In genomic region chrX:23114256-23114655, GRCh38 we compare ENCODE assay signal across 21 cellular contexts.
DNase-seq lines count a peak whose midpoint lies in the region; ATAC-seq, FAIRE-seq and TF ChIP-seq lines count a peak whose summit lies in the region.
"Had no signal": no experiment of that assay in that cellular context is flagged by ENCODE, and none has a peak within 500 bp of the region (broad histone marks: within the 10 kb centered on the region; RNA-seq: fewer than 3 reads in every experiment).

No MANE protein-coding gene starts in this region.

- in situ Hi-C loops in K562 (cut with MboI) = no loop called here

- POLR2A ChIA-PET in K562 (lab: Yijun Ruan, JAX) = no interaction called here

- H3K9me1 ChIP-seq in K562 (ENCODE audit: control insufficient read depth, insufficient read depth, low read length) = no peaks in the 10 kb centered on the region

- H3K9me3 Mint-ChIP-seq in progenitor cell of endocrine pancreas (ENCODE audit: low read depth) = peaks cover 5% of the 10 kb centered on the region

- no peaks in the 10 kb centered on the region for H3K4me1 ChIP-seq in K562 (replicated peaks in 1 of 2; ENCODE audit: control insufficient read depth in 2 of 2, insufficient read depth in 2 of 2, low read length in 2 of 2)
- H3K4me1 ChIP-seq: A549, Caco-2 had no signal

- peaks cover 7% of the 10 kb centered on the region for H3K4me1 Mint-ChIP-seq in progenitor cell of endocrine pancreas (ENCODE audit: low read depth)

- no peak for TF ChIP-seq POLR2A in GM12892 (IDR thresholded peaks at IDR 0.05; ENCODE audit: low read depth, low read length)
- no peak for TF ChIP-seq POLR2A in K562 (conservative IDR thresholded peaks at IDR 0.05)

- no peaks in the 10 kb centered on the region; a peak in 1 of 5 replicates for H3K27me3 ChIP-seq in K562 (ENCODE audit: control insufficient read depth in 2 of 2, insufficient read depth in 2 of 2, low read length in 2 of 2)

- H3K9me3 ChIP-seq in K562 (replicated peaks; ENCODE audit: control insufficient read depth, insufficient read depth, low read depth, low read length) = no peaks in the 10 kb centered on the region
- H3K9me3 ChIP-seq: A549, Caco-2 had no signal

- H4K20me1 ChIP-seq in K562 (replicated peaks; ENCODE audit: control insufficient read depth, insufficient read depth, low read length) = no peaks in the 10 kb centered on the region

- H3K4me3 ChIP-seq in K562 = no peak overlapping the region
- H3K4me3 ChIP-seq: A549 had no signal

- DNase-seq in GM12892 (ENCODE audit: insufficient read length) (no peak), K562 (ENCODE audit: extremely low read depth in 1 of 4, low spot score in 3 of 4) (no peak), progenitor cell of endocrine pancreas (ENCODE audit: low spot score, unreplicated experiment) (no peak), SHP77 (lab: John Stamatoyannopoulos, UW) (no peak), GM19238 (ENCODE audit: insufficient read length, low spot score) (no peak)
- DNase-seq: AML-193; Caco-2; CD4-positive, alpha-beta T cell; H9; IMR-90; KBM-7 had no signal

- FAIRE-seq in GM12892 (lab: Jason Lieb, UNC) = peak; percentile 17
- FAIRE-seq in K562 (lab: Jason Lieb, UNC) = no peak
- FAIRE-seq: D721Med, G401.6, GM12891, GM18507, GM19239, H1 had no signal

- H3K4me2 ChIP-seq in K562 (ENCODE audit: insufficient read depth, low read length) = no peak overlapping the region
- H3K4me2 ChIP-seq: A549 had no signal

- no peak overlapping the region for H3K9ac ChIP-seq in K562 (ENCODE audit: insufficient read depth in 1 of 2, low read depth in 2 of 2, low read length in 2 of 2)

- TF ChIP-seq CTCF in 22Rv1 (IDR thresholded peaks at IDR 0.05) = no peak
- no peak for TF ChIP-seq CTCF in K562 (IDR thresholded peaks at IDR 0.05 in 2 of 3, conservative IDR thresholded peaks at IDR 0.05 in 1 of 3; ENCODE audit: insufficient read depth in 2 of 3, low read depth in 1 of 3, low read length in 3 of 3)
- TF ChIP-seq CTCF in progenitor cell of endocrine pancreas (IDR thresholded peaks at IDR 0.05; ENCODE audit: unreplicated experiment) = no peak

- H3K79me2 ChIP-seq in K562 (ENCODE audit: control insufficient read depth, insufficient read depth, low read length) = no peaks in the 10 kb centered on the region

- H3K4me3 Mint-ChIP-seq in progenitor cell of endocrine pancreas (ENCODE audit: low read depth) = no peak overlapping the region
- H3K4me3 Mint-ChIP-seq: CD4-positive, alpha-beta T cell; H9 had no signal

- intact Hi-C loops in K562 (cut with micrococcal nuclease) = no loop called here

- no peak for ATAC-seq in K562
- no peak for ATAC-seq in GM18520 (IDR thresholded peaks at IDR 0.05; ENCODE audit: unreplicated experiment)
- ATAC-seq: A549 had no signal

- H3K27ac Mint-ChIP-seq in progenitor cell of endocrine pancreas = peak overlapping the region; percentile 3
- H3K27ac Mint-ChIP-seq: CD4-positive, alpha-beta T cell; H9 had no signal

- H3K36me3 ChIP-seq in K562 (ENCODE audit: control insufficient read depth, insufficient read depth, low read length) = no peaks in the 10 kb centered on the region

- no peaks in the 10 kb centered on the region for H3K36me3 Mint-ChIP-seq in progenitor cell of endocrine pancreas (ENCODE audit: insufficient read depth)

- no peak overlapping the region for H2AFZ ChIP-seq in K562 (ENCODE audit: low read depth, low read length)

- TF ChIP-seq EP300 in K562 (IDR thresholded peaks at IDR 0.05; ENCODE audit: low read length) = no peak

- no peaks in the 10 kb centered on the region for H3K27me3 Mint-ChIP-seq in progenitor cell of endocrine pancreas
- H3K27me3 Mint-ChIP-seq: CD4-positive, alpha-beta T cell had no signal

- peak overlapping the region; percentile 93 for H3K27ac ChIP-seq in 22Rv1
- no peak overlapping the region for H3K27ac ChIP-seq in K562 (ENCODE audit: extremely low read depth, low read depth, low read length)
- H3K27ac ChIP-seq: A549, C4-2B had no signal

- BruUV-seq in K562 (replicated peaks; lab: Mats Ljungman, UMichigan) = no TSS peak

- TF ChIP-seq RAD21 in K562 (CRISPR knock-in tag; conservative IDR thresholded peaks at IDR 0.05 in 1 of 2, IDR thresholded peaks at IDR 0.05 in 1 of 2) = no peak

- WGBS in K562 (ENCODE audit: insufficient coverage, low coverage, missing lambda C conversion rate) = 6% methylated on average over 10 of the region's 10 CpGs

- CTCF ChIA-PET in K562 (lab: Yijun Ruan, JAX; ENCODE audit: low intra/inter-chr PET ratio) = no interaction called here

TF ChIP-seq in K562, 482 proteins besides CTCF, POLR2A, EP300 and RAD21:
- no peak for TF ChIP-seq COPS2 (conservative IDR thresholded peaks at IDR 0.05)
- TF ChIP-seq, protein P1, sequence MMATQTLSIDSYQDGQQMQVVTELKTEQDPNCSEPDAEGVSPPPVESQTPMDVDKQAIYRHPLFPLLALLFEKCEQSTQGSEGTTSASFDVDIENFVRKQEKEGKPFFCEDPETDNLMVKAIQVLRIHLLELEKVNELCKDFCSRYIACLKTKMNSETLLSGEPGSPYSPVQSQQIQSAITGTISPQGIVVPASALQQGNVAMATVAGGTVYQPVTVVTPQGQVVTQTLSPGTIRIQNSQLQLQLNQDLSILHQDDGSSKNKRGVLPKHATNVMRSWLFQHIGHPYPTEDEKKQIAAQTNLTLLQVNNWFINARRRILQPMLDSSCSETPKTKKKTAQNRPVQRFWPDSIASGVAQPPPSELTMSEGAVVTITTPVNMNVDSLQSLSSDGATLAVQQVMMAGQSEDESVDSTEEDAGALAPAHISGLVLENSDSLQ (IDR thresholded peaks at IDR 0.05) = peak; percentile 38
- TF ChIP-seq, protein P2, sequence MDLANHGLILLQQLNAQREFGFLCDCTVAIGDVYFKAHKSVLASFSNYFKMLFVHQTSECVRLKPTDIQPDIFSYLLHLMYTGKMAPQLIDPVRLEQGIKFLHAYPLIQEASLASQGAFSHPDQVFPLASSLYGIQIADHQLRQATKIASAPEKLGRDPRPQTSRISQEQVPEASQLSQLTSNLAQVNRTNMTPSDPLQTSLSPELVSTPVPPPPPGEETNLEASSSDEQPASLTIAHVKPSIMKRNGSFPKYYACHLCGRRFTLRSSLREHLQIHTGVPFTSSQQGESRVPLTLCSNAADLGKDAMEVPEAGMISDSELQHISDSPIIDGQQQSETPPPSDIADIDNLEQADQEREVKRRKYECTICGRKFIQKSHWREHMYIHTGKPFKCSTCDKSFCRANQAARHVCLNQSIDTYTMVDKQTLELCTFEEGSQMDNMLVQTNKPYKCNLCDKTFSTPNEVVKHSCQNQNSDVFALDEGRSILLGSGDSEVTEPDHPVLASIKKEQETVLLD (IDR thresholded peaks at IDR 0.05) = no peak
- no peak for TF ChIP-seq MTA2 (IDR thresholded peaks at IDR 0.05; ENCODE audit: low read depth)
